In the genomic region with DNA sequence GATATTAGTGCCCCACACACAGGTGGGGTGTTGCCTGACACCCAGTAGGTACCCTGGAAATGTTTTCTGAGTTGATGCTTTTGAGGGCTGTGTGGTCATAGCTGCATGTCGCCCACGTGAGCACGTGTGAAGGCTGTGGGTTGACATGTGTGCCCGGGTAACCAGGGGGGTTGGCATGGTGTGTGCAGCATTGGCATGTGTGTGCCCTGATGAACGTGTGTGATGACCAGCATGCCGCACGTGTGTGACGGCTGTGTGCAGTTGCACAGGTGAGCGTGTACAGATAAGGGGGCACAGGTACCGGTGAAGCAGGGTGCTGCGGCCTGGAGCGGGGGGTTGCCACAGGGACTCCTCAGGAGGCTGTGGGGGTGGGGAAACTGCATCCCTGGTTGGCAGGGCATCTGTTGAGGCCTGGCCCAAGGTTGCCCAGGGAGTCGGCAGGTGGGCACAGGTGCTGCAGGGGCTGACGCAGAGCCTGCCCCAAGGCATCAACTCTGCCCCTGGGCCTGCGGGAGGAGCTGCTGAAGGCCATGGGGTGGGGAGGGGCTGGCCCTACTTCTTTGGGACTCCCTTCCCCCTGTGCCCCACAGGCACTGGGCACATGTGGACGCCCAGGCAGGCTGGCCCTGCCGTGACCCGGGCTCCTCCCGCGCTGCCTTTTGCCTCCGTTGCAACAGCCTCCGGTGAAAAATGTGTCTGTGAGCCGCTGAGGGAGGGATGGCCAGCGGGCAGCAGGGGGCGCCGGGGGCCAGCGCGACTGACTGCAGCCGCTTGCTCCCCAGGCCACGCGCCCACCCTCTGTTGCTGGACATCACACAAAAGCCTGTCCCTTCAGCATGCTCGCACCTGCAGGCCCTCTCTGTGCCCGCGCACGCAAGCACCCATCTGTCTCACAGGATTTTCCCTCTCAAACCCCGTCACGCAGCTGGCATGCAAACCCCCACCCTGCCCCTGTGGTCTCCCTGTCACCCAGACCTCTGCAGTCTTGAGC, we compare ENCODE assay signal across 9 cellular contexts. TPM values are rescaled to one million over a fixed set of nuclear protein-coding genes. Genes with fewer than 3 reads are reported as not detected.
DNase-seq lines count a peak whose midpoint lies in the region; ATAC-seq and TF ChIP-seq lines count a peak whose summit lies in the region.
"Had no signal": no experiment of that assay in that cellular context is flagged by ENCODE, and none has a peak within 500 bp of the region (broad histone marks: within the 10 kb centered on the region; RNA-seq: fewer than 3 reads in every experiment).

No MANE protein-coding gene starts in this region.

- H3K27ac ChIP-seq in RWPE1 (no peak overlapping the region), left ventricle myocardium inferior (replicated peaks) (no peak overlapping the region)

- peaks cover 5% of the 10 kb centered on the region for H3K4me1 Mint-ChIP-seq in activated T-helper 2 cell treated with anti-CD3 and anti-CD28 coated beads, Interferon-gamma antibody, Interleukin-2, Interleukin-4, amounts not matched to agents 10 μg/mL and 5 μg/mL and 100 μg/mL, durations not matched to agents 14 hours and 24 hours and 36 hours (ENCODE audit: low read depth)

- H3K9me3 Mint-ChIP-seq in activated T-helper 2 cell treated with anti-CD3 and anti-CD28 coated beads, Interferon-gamma antibody, Interleukin-2, Interleukin-4, amounts not matched to agents 10 μg/mL and 5 μg/mL and 100 μg/mL, durations not matched to agents 14 hours and 24 hours and 36 hours, result no peaks in the 10 kb centered on the region

- TF ChIP-seq CTCF in GM10248 (IDR thresholded peaks at IDR 0.05; ENCODE audit: control extremely low read depth, extremely low read depth, low read depth, missing control alignments), result peak; percentile 56
- peak; percentile 58 for TF ChIP-seq CTCF in RWPE1 (conservative IDR thresholded peaks at IDR 0.05; ENCODE audit: low read depth)
- peak; percentile 51 for TF ChIP-seq CTCF in left ventricle myocardium inferior (IDR thresholded peaks at IDR 0.05; ENCODE audit: borderline replicate concordance)

- H3K36me3 Mint-ChIP-seq in activated T-helper 2 cell treated with anti-CD3 and anti-CD28 coated beads, Interferon-gamma antibody, Interleukin-2, Interleukin-4, amounts not matched to agents 10 μg/mL and 5 μg/mL and 100 μg/mL, durations not matched to agents 14 hours and 24 hours and 36 hours (ENCODE audit: low read depth), result no peaks in the 10 kb centered on the region

- no peaks in the 10 kb centered on the region for H3K36me3 ChIP-seq in left ventricle myocardium inferior
- H3K36me3 ChIP-seq: HAP-1 had no signal

- DNase-seq in ACHN (peak; percentile 43), GM10248 (ENCODE audit: extremely low spot score) (peak; percentile 60), RWPE1 (ENCODE audit: low spot score) (peak; percentile 49), left ventricle myocardium inferior (no peak), kidney glomerular epithelial cell (lab: John Stamatoyannopoulos, UW) (no peak)
- DNase-seq in activated T-helper 2 cell treated with anti-CD3 and anti-CD28 coated beads, Interferon-gamma antibody, Interleukin-2, Interleukin-4, amounts not matched to agents 10 μg/mL and 5 μg/mL and 100 μg/mL, durations not matched to agents 14 hours and 24 hours and 36 hours (ENCODE audit: low spot score), result no peak

- ATAC-seq in GM21737 (IDR thresholded peaks at IDR 0.05; ENCODE audit: unreplicated experiment) (no peak), GM21786 (IDR thresholded peaks at IDR 0.05; ENCODE audit: unreplicated experiment) (no peak)

- no peaks in the 10 kb centered on the region for H3K9me3 ChIP-seq in left ventricle myocardium inferior (replicated peaks)
- H3K9me3 ChIP-seq: HAP-1 had no signal

- H3K4me3 ChIP-seq in left ventricle myocardium inferior, result no peak overlapping the region
- H3K4me3 ChIP-seq: HAP-1 had no signal

- H3K27ac Mint-ChIP-seq in activated T-helper 2 cell treated with anti-CD3 and anti-CD28 coated beads, Interferon-gamma antibody, Interleukin-2, Interleukin-4, amounts not matched to agents 10 μg/mL and 5 μg/mL and 100 μg/mL, durations not matched to agents 14 hours and 24 hours and 36 hours, result no peak overlapping the region

- CTCF ChIA-PET in GM10248 (lab: Yijun Ruan, JAX), result interaction anchor here (0.9 to 1.3 kb wide), 4 partner anchors 74 to 302 kb away, joined by 3 to 6 read pairs (median 4); no protein-coding TSS in a partner anchor
- CTCF ChIA-PET in RWPE1 (lab: Yijun Ruan, JAX), result interaction anchor here (0.6 to 2.3 kb wide), 10 partner anchors 10 to 1127 kb away, joined by 3 to 7 read pairs (median 4); no protein-coding TSS in a partner anchor

- intact Hi-C loops in left ventricle myocardium inferior (cut with micrococcal nuclease), result no loop called here
- intact Hi-C loops in activated T-helper 2 cell treated with anti-CD3 and anti-CD28 coated beads, Interferon-gamma antibody, Interleukin-2, Interleukin-4, amounts not matched to agents 10 μg/mL and 5 μg/mL and 100 μg/mL, durations not matched to agents 14 hours and 24 hours and 36 hours (cut with micrococcal nuclease), result loop anchor here (5.0 kb wide), 1 partner anchor 145 kb away; no protein-coding TSS in a partner anchor

- H3K27me3 Mint-ChIP-seq in activated T-helper 2 cell treated with anti-CD3 and anti-CD28 coated beads, Interferon-gamma antibody, Interleukin-2, Interleukin-4, amounts not matched to agents 10 μg/mL and 5 μg/mL and 100 μg/mL, durations not matched to agents 14 hours and 24 hours and 36 hours (ENCODE audit: low read depth), result peaks cover 64% of the 10 kb centered on the region

- in situ Hi-C loops in ACHN (cut with HindIII; ENCODE audit: low pct_ligation_motif_present, low pct_unique_long_range_greater_than_20kb, low sequenced_read_pairs), result loop anchor here (25.0 kb wide), 1 partner anchor 100 kb away; no protein-coding TSS in a partner anchor

- no peak overlapping the region for H3K4me3 Mint-ChIP-seq in activated T-helper 2 cell treated with anti-CD3 and anti-CD28 coated beads, Interferon-gamma antibody, Interleukin-2, Interleukin-4, amounts not matched to agents 10 μg/mL and 5 μg/mL and 100 μg/mL, durations not matched to agents 14 hours and 24 hours and 36 hours (ENCODE audit: low read depth)

- peaks cover 24% of the 10 kb centered on the region for H3K4me1 ChIP-seq in left ventricle myocardium inferior
- H3K4me1 ChIP-seq: HAP-1 had no signal

- H3K27me3 ChIP-seq in left ventricle myocardium inferior (ENCODE audit: low read depth), result peaks cover 98% of the 10 kb centered on the region

- POLR2A ChIA-PET in GM10248 (lab: Yijun Ruan, JAX), result no interaction called here
- POLR2A ChIA-PET in RWPE1 (lab: Yijun Ruan, JAX; ENCODE audit: low non-redundant PET), result interaction anchor here (0.6 kb wide), 1 partner anchor 736 kb away, joined by 5 read pairs; no protein-coding TSS in a partner anchor

RNA-seq across cellular contexts. Expression of gene UNC5A, which starts 2.2 kb away (rescaled TPM):
- total RNA-seq in left ventricle myocardium inferior, result not detected
- not detected in 2 replicates for total RNA-seq in activated T-helper 2 cell treated with anti-CD3 and anti-CD28 coated beads, Interferon-gamma antibody, Interleukin-2, Interleukin-4, amounts not matched to agents 10 μg/mL and 5 μg/mL and 100 μg/mL, durations not matched to agents 14 hours and 24 hours and 36 hours

Comparison
In these comparisons a context has a peak if more than half of its experiments do, and no peak if none do; other contexts are left out.
1. DNase-seq: peak in ACHN (single experiment), GM10248 (single experiment) and RWPE1 (single experiment); none in left ventricle myocardium inferior (single experiment), kidney glomerular epithelial cell (single experiment) and activated T-helper 2 cell treated with anti-CD3 and anti-CD28 coated beads, Interferon-gamma antibody, Interleukin-2, Interleukin-4, amounts not matched to agents 10 μg/mL and 5 μg/mL and 100 μg/mL, durations not matched to agents 14 hours and 24 hours and 36 hours (single experiment).
2. Peak in every context shown above with its lines, with median percentiles within 50 percentile points of each other: CTCF ChIP-seq.